Comparison of ENCODE assay signal across 9 cellular contexts in genomic region chr18:43661570-43661969, GRCh38.
DNase-seq lines count a peak whose midpoint lies in the region; ATAC-seq and TF ChIP-seq lines count a peak whose summit lies in the region.
"Had no signal": no experiment of that assay in that cellular context is flagged by ENCODE, and none has a peak within 500 bp of the region (broad histone marks: within the 10 kb centered on the region; RNA-seq: fewer than 3 reads in every experiment).

No MANE protein-coding gene starts in this region.

- peak; percentile 33 for TF ChIP-seq CTCF in GM10266 (IDR thresholded peaks at IDR 0.05; ENCODE audit: control insufficient read depth, insufficient read depth, low read depth, missing control alignments)
- no peak for TF ChIP-seq CTCF in HEK293 (tag by site-specific recombination; IDR thresholded peaks at IDR 0.05)
- TF ChIP-seq CTCF in brain microvascular endothelial cell (IDR thresholded peaks at IDR 0.05; ENCODE audit: low read depth, low read length, missing control alignments) = peak; percentile 63
- TF ChIP-seq CTCF in nephron progenitor cell (IDR thresholded peaks at IDR 0.05) = peak; percentile 22
- TF ChIP-seq CTCF in Peyer's patch (IDR thresholded peaks at IDR 0.05) = peak in 1 of 6 experiments; percentile 3

- no peaks in the 10 kb centered on the region for H3K36me3 Mint-ChIP-seq in nephron progenitor cell (ENCODE audit: low read depth)

- no peak overlapping the region for H3K27ac ChIP-seq in HEK293 (ENCODE audit: extremely low read depth, low read depth, low read length)
- no peak overlapping the region for H3K27ac ChIP-seq in brain microvascular endothelial cell
- no peak overlapping the region for H3K27ac ChIP-seq in Peyer's patch
- H3K27ac ChIP-seq: parathyroid adenoma had no signal

- DNase-seq in GM10266 (ENCODE audit: extremely low spot score) = peak; percentile 4
- DNase-seq in NCI-H1436 treated with DMSO at 0.1 percent for 48 hours (lab: John Stamatoyannopoulos, UW) = peak; percentile 68
- DNase-seq in brain microvascular endothelial cell = peak; percentile 66
- peak; percentile 3 for DNase-seq in nephron progenitor cell
- DNase-seq in cerebellar nuclear complex (lab: John Stamatoyannopoulos, UW) = no peak
- DNase-seq in Peyer's patch = no peak

- H3K9me3 ChIP-seq in HEK293 (ENCODE audit: control insufficient read depth, insufficient read depth, low read depth, low read length) (no peaks in the 10 kb centered on the region), Peyer's patch (no peaks in the 10 kb centered on the region)

- no peaks in the 10 kb centered on the region for H3K27me3 Mint-ChIP-seq in nephron progenitor cell (ENCODE audit: low read depth, poor library complexity)

- H3K4me3 Mint-ChIP-seq in nephron progenitor cell = no peak overlapping the region

- H3K4me1 ChIP-seq in HEK293 (ENCODE audit: control insufficient read depth, insufficient read depth, low read length) (no peaks in the 10 kb centered on the region), Peyer's patch (no peaks in the 10 kb centered on the region)
- H3K4me1 ChIP-seq: parathyroid adenoma had no signal

- no peak for TF ChIP-seq POLR2A in Peyer's patch (IDR thresholded peaks at IDR 0.05)

- H3K9me3 Mint-ChIP-seq in nephron progenitor cell = no peaks in the 10 kb centered on the region

- in situ Hi-C loops in brain microvascular endothelial cell (cut with HindIII; ENCODE audit: low pct_ligation_motif_present, low sequenced_read_pairs) = no loop called here

- no peaks in the 10 kb centered on the region for H3K36me3 ChIP-seq in HEK293 (ENCODE audit: control insufficient read depth in 2 of 2, insufficient read depth in 1 of 2, low read length in 2 of 2)
- no peaks in the 10 kb centered on the region for H3K36me3 ChIP-seq in brain microvascular endothelial cell (replicated peaks)
- no peaks in the 10 kb centered on the region for H3K36me3 ChIP-seq in Peyer's patch

- H3K27me3 ChIP-seq in brain microvascular endothelial cell (replicated peaks) = no peaks in the 10 kb centered on the region
- H3K27me3 ChIP-seq in Peyer's patch = no peaks in the 10 kb centered on the region

- H3K4me1 Mint-ChIP-seq in nephron progenitor cell = peaks cover 7% of the 10 kb centered on the region

- POLR2A ChIA-PET in HEK293 (lab: Yijun Ruan, JAX) = no interaction called here

- H3K4me3 ChIP-seq in HEK293 (ENCODE audit: low read depth, low read length) = no peak overlapping the region
- no peak overlapping the region for H3K4me3 ChIP-seq in brain microvascular endothelial cell (ENCODE audit: low read depth, low read length)
- H3K4me3 ChIP-seq in Peyer's patch = no peak overlapping the region

- CTCF ChIA-PET in HEK293 (lab: Yijun Ruan, JAX) = interaction anchor here (0.6 to 2.0 kb wide), 18 partner anchors 9 to 1724 kb away, joined by 3 to 10 read pairs (median 4); no protein-coding TSS in a partner anchor

- no peak overlapping the region for H3K27ac Mint-ChIP-seq in nephron progenitor cell

- ATAC-seq in HG03571 (IDR thresholded peaks at IDR 0.05; ENCODE audit: unreplicated experiment) = no peak

TF ChIP-seq in HEK293, 187 proteins besides CTCF, POLR2A, EP300 and RAD21:
- no peak for TF ChIP-seq ZNF670 (tag by site-specific recombination; IDR thresholded peaks at IDR 0.05; ENCODE audit: low read depth)
- TF ChIP-seq ZNF654 (tag by site-specific recombination; IDR thresholded peaks at IDR 0.05; ENCODE audit: low read depth) = peak; percentile 15; the same call in 1 of the 2 replicates

Comparison
In these comparisons a context has a peak if more than half of its experiments do, and no peak if none do; other contexts are left out.
1. DNase-seq: peak in GM10266 (single experiment), NCI-H1436 treated with DMSO at 0.1 percent for 48 hours (single experiment), brain microvascular endothelial cell (single experiment) and nephron progenitor cell (single experiment); none in cerebellar nuclear complex (0 of 2) and Peyer's patch (0 of 3).